17 cellular contexts compared by ENCODE assay signal in genomic region chr9:2934241-2934650, GRCh38.
DNase-seq lines count a peak whose midpoint lies in the region; ATAC-seq and TF ChIP-seq lines count a peak whose summit lies in the region.
"Had no signal": no experiment of that assay in that cellular context is flagged by ENCODE, and none has a peak within 500 bp of the region (broad histone marks: within the 10 kb centered on the region; RNA-seq: fewer than 3 reads in every experiment).

No MANE protein-coding gene starts in this region.

- H3K36me3 ChIP-seq in GM23338 (ENCODE audit: insufficient read depth) (no peaks in the 10 kb centered on the region), SJCRH30 (no peaks in the 10 kb centered on the region), mesenchymal stem cell (ENCODE audit: control insufficient read depth in 1 of 2, insufficient read depth in 2 of 2, low read depth in 1 of 2, low read length in 2 of 2) (no peaks in the 10 kb centered on the region)

- no peak for TF ChIP-seq CTCF in GM23338 (conservative IDR thresholded peaks at IDR 0.05; ENCODE audit: low read depth in 2 of 2)

- DNase-seq in GM23338 (ENCODE audit: low spot score): no peak
- peak; percentile 29 to 53 for DNase-seq in SJCRH30
- no peak for DNase-seq in mesenchymal stem cell
- no peak for DNase-seq in sciatic nerve (ENCODE audit: low spot score)
- DNase-seq: CD4-positive, alpha-beta memory T cell; DMS153; DMS79 treated with DMSO at 0.1 percent for 48 hours; GDM1; GOT3; KG1 had no signal

- no peaks in the 10 kb centered on the region for H3K27me3 ChIP-seq in GM23338 (ENCODE audit: insufficient read depth)
- H3K27me3 ChIP-seq in SJCRH30: no peaks in the 10 kb centered on the region
- peaks cover 2 to 13% of the 10 kb centered on the region in 2 experiments for H3K27me3 ChIP-seq in mesenchymal stem cell (ENCODE audit: control insufficient read depth in 1 of 2, insufficient read depth in 1 of 2, low read length in 2 of 2)

- no peak overlapping the region for H3K4me2 ChIP-seq in GM23338
- no peak overlapping the region for H3K4me2 ChIP-seq in mesenchymal stem cell (ENCODE audit: low read length, poor library complexity, severe bottlenecking)

- no peak overlapping the region for H2AK5ac ChIP-seq in mesenchymal stem cell (ENCODE audit: low read length, severe bottlenecking)

- no peaks in the 10 kb centered on the region for H3K36me3 Mint-ChIP-seq in GM23338 (ENCODE audit: low read depth)
- H3K36me3 Mint-ChIP-seq: CD4-positive, alpha-beta memory T cell; IgD-negative memory B cell had no signal

- intact Hi-C loops in sciatic nerve (cut with DNase I): no loop called here

- no peaks in the 10 kb centered on the region for H3F3A ChIP-seq in GM23338 (replicated peaks; ENCODE audit: low read depth)

- 71% methylated on average over 7 of the region's 7 CpGs for WGBS in mesenchymal stem cell

- H3K9me2 ChIP-seq in GM23338 (ENCODE audit: insufficient read depth): 0 out of 2 replicates have a peak, but pooled peaks cover 5% of the 10 kb centered on the region

- H3K14ac ChIP-seq in mesenchymal stem cell (ENCODE audit: low read length in 2 of 2): no peak overlapping the region

- no peak overlapping the region for H2BK120ac ChIP-seq in mesenchymal stem cell (ENCODE audit: low read depth, low read length)

- no peak overlapping the region for H3K9ac ChIP-seq in mesenchymal stem cell (ENCODE audit: low read length)

- H2BK5ac ChIP-seq in mesenchymal stem cell (ENCODE audit: low read depth, low read length, poor library complexity, severe bottlenecking): no peak overlapping the region

- H2AFZ ChIP-seq in GM23338 (peak overlapping the region; percentile 80; the same call in 1 of the 2 replicates), mesenchymal stem cell (ENCODE audit: low read depth, low read length) (no peak overlapping the region)

- H3K27me3 Mint-ChIP-seq in GM23338 (ENCODE audit: insufficient read depth, low read depth, poor library complexity): peaks cover 4% of the 10 kb centered on the region

- no peak overlapping the region for H2BK15ac ChIP-seq in mesenchymal stem cell (ENCODE audit: low read depth, poor library complexity, severe bottlenecking)

- H3K9me3 ChIP-seq in SJCRH30 (replicated peaks) (no peaks in the 10 kb centered on the region), mesenchymal stem cell (ENCODE audit: control insufficient read depth, low read length) (no peaks in the 10 kb centered on the region)

- H2BK12ac ChIP-seq in mesenchymal stem cell (ENCODE audit: low read length in 2 of 2): no peak overlapping the region

- no peaks in the 10 kb centered on the region for H3K4me1 ChIP-seq in GM23338 (ENCODE audit: insufficient read depth)
- H3K4me1 ChIP-seq in SJCRH30: no peaks in the 10 kb centered on the region
- no peaks in the 10 kb centered on the region for H3K4me1 ChIP-seq in mesenchymal stem cell (ENCODE audit: control insufficient read depth, insufficient read depth, low read depth, low read length)

- H3K4me3 Mint-ChIP-seq in GM23338: no peak overlapping the region
- H3K4me3 Mint-ChIP-seq: B cell; CD4-positive, alpha-beta memory T cell; IgD-negative memory B cell had no signal

- ATAC-seq in GM23338: peak; percentile 67
- ATAC-seq in sciatic nerve: peak; percentile 14
- ATAC-seq in GM18517 (IDR thresholded peaks at IDR 0.05; ENCODE audit: unreplicated experiment): no peak
- no peak for ATAC-seq in HG02588 (IDR thresholded peaks at IDR 0.05; ENCODE audit: unreplicated experiment)
- ATAC-seq in GM18867 (IDR thresholded peaks at IDR 0.05; ENCODE audit: unreplicated experiment): no peak
- ATAC-seq: HCT116 had no signal

- H4K8ac ChIP-seq in mesenchymal stem cell (ENCODE audit: low read length): no peak overlapping the region

- H3K9me3 Mint-ChIP-seq in GM23338: no peaks in the 10 kb centered on the region
- H3K9me3 Mint-ChIP-seq: CD4-positive, alpha-beta memory T cell had no signal

- peak overlapping the region; percentile 48 for H4K91ac ChIP-seq in mesenchymal stem cell (ENCODE audit: low read length)

- H4K20me1 ChIP-seq in GM23338 (replicated peaks; ENCODE audit: insufficient read depth): no peaks in the 10 kb centered on the region

- H3K27ac Mint-ChIP-seq in GM23338: no peak overlapping the region
- H3K27ac Mint-ChIP-seq: B cell; CD4-positive, alpha-beta memory T cell; IgD-negative memory B cell had no signal

- no peaks in the 10 kb centered on the region for H3K79me2 ChIP-seq in GM23338 (replicated peaks; ENCODE audit: insufficient read depth)

- no peaks in the 10 kb centered on the region for H3K79me1 ChIP-seq in mesenchymal stem cell (replicated peaks; ENCODE audit: low read length, poor library complexity, severe bottlenecking)

- H3K27ac ChIP-seq in GM23338 (ENCODE audit: low read depth) (no peak overlapping the region), SJCRH30 (no peak overlapping the region), mesenchymal stem cell (ENCODE audit: low read length, poor library complexity, severe bottlenecking) (no peak overlapping the region)
- H3K27ac ChIP-seq: C4-2B had no signal

- no peak overlapping the region for H3K4ac ChIP-seq in mesenchymal stem cell (ENCODE audit: low read depth in 1 of 2, low read length in 2 of 2)

- H3K4me1 Mint-ChIP-seq in GM23338: no peaks in the 10 kb centered on the region
- H3K4me1 Mint-ChIP-seq: B cell; CD4-positive, alpha-beta memory T cell; IgD-negative memory B cell had no signal

- no peak overlapping the region for H3K18ac ChIP-seq in mesenchymal stem cell (ENCODE audit: low read depth in 1 of 2, low read length in 2 of 2)

- H3K4me3 ChIP-seq in GM23338 (no peak overlapping the region), SJCRH30 (no peak overlapping the region), mesenchymal stem cell (ENCODE audit: insufficient read depth in 1 of 2, low read depth in 1 of 2, low read length in 2 of 2) (no peak overlapping the region)

- H3K23ac ChIP-seq in mesenchymal stem cell (ENCODE audit: low read length in 2 of 2): no peak overlapping the region

TF ChIP-seq in GM23338, 12 proteins besides CTCF, POLR2A, EP300 and RAD21:
- TF ChIP-seq REST (IDR thresholded peaks at IDR 0.05; ENCODE audit: unreplicated experiment) (no peak), JUNB (IDR thresholded peaks at IDR 0.05; ENCODE audit: unreplicated experiment) (no peak), ZNF114 (CRISPR knock-in tag; IDR thresholded peaks at IDR 0.05) (no peak)

Comparison
In these comparisons a context has a peak if more than half of its experiments do, and no peak if none do; other contexts are left out.
1. ATAC-seq: peak in GM23338 (single experiment) and sciatic nerve (single experiment); none in GM18517 (single experiment), HG02588 (single experiment) and GM18867 (single experiment).
2. DNase-seq: peak in SJCRH30 (2 of 2); none in GM23338 (single experiment), mesenchymal stem cell (single experiment) and sciatic nerve (single experiment).